ENCODE assay signal across 15 cellular contexts in the genomic region with DNA sequence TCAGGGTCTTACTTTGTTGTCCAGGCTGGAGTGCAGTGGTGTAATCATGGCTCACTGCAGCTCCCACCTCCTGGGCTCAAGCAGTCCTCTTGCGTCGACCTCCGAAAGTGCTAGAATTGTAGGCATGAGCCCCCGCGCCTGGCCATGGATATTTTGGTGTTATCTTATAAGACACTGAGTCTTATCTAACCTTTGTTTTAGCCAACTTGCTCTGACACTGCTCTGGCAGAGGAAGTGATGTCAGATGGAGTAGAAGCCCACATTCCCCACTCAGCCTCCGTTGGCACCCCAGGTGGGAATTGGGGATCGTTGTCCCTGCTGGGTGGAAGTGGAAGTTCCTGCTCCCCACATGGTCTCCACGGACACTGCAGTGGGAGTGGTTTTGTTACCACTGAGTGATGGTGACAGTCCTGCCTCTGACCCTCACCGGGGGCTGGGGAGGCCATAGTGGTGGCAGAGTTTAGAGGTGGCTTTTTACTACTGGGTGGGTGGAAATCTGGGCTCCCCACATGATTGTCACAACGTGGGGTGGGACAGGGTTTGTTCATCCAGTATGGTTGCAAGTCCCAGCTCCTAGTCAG. TPM values are rescaled to one million over a fixed set of nuclear protein-coding genes. Genes with fewer than 3 reads are reported as not detected.
DNase-seq lines count a peak whose midpoint lies in the region; ATAC-seq lines count a peak whose summit lies in the region.
"Had no signal": no experiment of that assay in that cellular context is flagged by ENCODE, and none has a peak within 500 bp of the region (broad histone marks: within the 10 kb centered on the region; RNA-seq: fewer than 3 reads in every experiment).

No MANE protein-coding gene starts in this region.

- H3K36me3 Mint-ChIP-seq in activated T-helper 1 cell treated with anti-CD3 and anti-CD28 coated beads, Interleukin-12 subunit alpha, Interleukin-12 subunit beta, Interleukin-2, Interleukin-4 antibody, amounts not matched to agents 30 ng/mL and 10 ng/mL and 1 ng/mL, durations not matched to agents 14 hours and 24 hours and 36 hours (ENCODE audit: low read depth): peaks cover 31% of the 10 kb centered on the region
- H3K36me3 Mint-ChIP-seq in stimulated activated effector memory CD8-positive, alpha-beta T cell treated with anti-CD3 and anti-CD28 coated beads, Interleukin-12 subunit alpha, Interleukin-12 subunit beta, amount 100 ng/mL, for 72 hours: peaks cover 90% of the 10 kb centered on the region
- H3K36me3 Mint-ChIP-seq in CD4-positive, alpha-beta memory T cell: peaks cover 44 to 68% of the 10 kb centered on the region in 2 donors

- intact Hi-C loops in activated T-helper 1 cell treated with anti-CD3 and anti-CD28 coated beads, Interleukin-12 subunit alpha, Interleukin-12 subunit beta, Interleukin-2, Interleukin-4 antibody, amounts not matched to agents 30 ng/mL and 10 ng/mL and 1 ng/mL, durations not matched to agents 14 hours and 24 hours and 36 hours (cut with micrococcal nuclease): no loop called here
- intact Hi-C loops in CD4-positive, alpha-beta memory T cell (cut with micrococcal nuclease): no loop called here

- H3K9ac ChIP-seq in mesendoderm (ENCODE audit: low read length): no peak overlapping the region
- H3K9ac ChIP-seq: GM23248 had no signal

- H2BK15ac ChIP-seq in mesendoderm (replicated peaks; ENCODE audit: low read depth): no peak overlapping the region

- no peaks in the 10 kb centered on the region for H3K4me1 ChIP-seq in mesendoderm (ENCODE audit: control insufficient read depth, low read depth, low read length)
- no peaks in the 10 kb centered on the region for H3K4me1 ChIP-seq in CD4-positive, alpha-beta memory T cell (ENCODE audit: insufficient read depth, low read length)
- H3K4me1 ChIP-seq: BE2C had no signal

- H3K27ac Mint-ChIP-seq in activated T-helper 1 cell treated with anti-CD3 and anti-CD28 coated beads, Interleukin-12 subunit alpha, Interleukin-12 subunit beta, Interleukin-2, Interleukin-4 antibody, amounts not matched to agents 30 ng/mL and 10 ng/mL and 1 ng/mL, durations not matched to agents 14 hours and 24 hours and 36 hours: peak overlapping the region; percentile 56
- H3K27ac Mint-ChIP-seq in stimulated activated effector memory CD8-positive, alpha-beta T cell treated with anti-CD3 and anti-CD28 coated beads, Interleukin-12 subunit alpha, Interleukin-12 subunit beta, amount 100 ng/mL, for 72 hours: peak overlapping the region; percentile 77
- peak overlapping the region in 2 of 7 donors; percentile 15 to 70 for H3K27ac Mint-ChIP-seq in CD4-positive, alpha-beta memory T cell
- H3K27ac Mint-ChIP-seq: CD8-positive, alpha-beta T cell had no signal

- no peaks in the 10 kb centered on the region for H3K9me3 ChIP-seq in CD4-positive, alpha-beta memory T cell (ENCODE audit: control insufficient read depth in 1 of 2, low read length in 2 of 2)
- H3K9me3 ChIP-seq: BE2C had no signal

- H3K18ac ChIP-seq in mesendoderm (ENCODE audit: low read length): no peak overlapping the region

- H3K56ac ChIP-seq in mesendoderm (ENCODE audit: low read length): no peak overlapping the region

- no peak overlapping the region for H3K23ac ChIP-seq in mesendoderm (ENCODE audit: low read length)

- no peak overlapping the region for H2BK5ac ChIP-seq in mesendoderm (ENCODE audit: low read length)

- no peak overlapping the region for H3K4me3 ChIP-seq in mesendoderm (ENCODE audit: low read length)
- no peak overlapping the region for H3K4me3 ChIP-seq in CD4-positive, alpha-beta memory T cell (ENCODE audit: low read length in 2 of 2)
- H3K4me3 ChIP-seq: GM23248 had no signal

- H3K4ac ChIP-seq in mesendoderm (ENCODE audit: low read depth, low read length): no peak overlapping the region

- no CpG with 5 or more reads among the region's 10 CpGs for whole genome bisulfite sequencing in mesendoderm (ENCODE audit: extremely low coverage, insufficient coverage, low lambda C conversion rate)

- CTCF ChIA-PET in CD4-positive, alpha-beta memory T cell (lab: Charles Lee; ENCODE audit: partially characterized antibody): interaction anchor here (0.6 kb wide), 1 partner anchor 17 kb away, joined by 3 read pairs; no protein-coding TSS in a partner anchor

- peaks cover 14% of the 10 kb centered on the region for H3K79me1 ChIP-seq in mesendoderm (ENCODE audit: low read length)

- DNase-seq in OCI-M1 (lab: John Stamatoyannopoulos, UW): peak; percentile 32
- no peak for DNase-seq in activated T-helper 1 cell treated with anti-CD3 and anti-CD28 coated beads, Interleukin-12 subunit alpha, Interleukin-12 subunit beta, Interleukin-2, Interleukin-4 antibody, amounts not matched to agents 30 ng/mL and 10 ng/mL and 1 ng/mL, durations not matched to agents 14 hours and 24 hours and 36 hours (ENCODE audit: low spot score)
- peak; percentile 33 for DNase-seq in mesendoderm
- DNase-seq in stimulated activated effector memory CD8-positive, alpha-beta T cell treated with anti-CD3 and anti-CD28 coated beads, Interleukin-12 subunit alpha, Interleukin-12 subunit beta, amount 100 ng/mL, for 72 hours (ENCODE audit: low spot score in 2 of 2): no peak
- DNase-seq in NCI-H146 (lab: John Stamatoyannopoulos, UW): no peak
- DNase-seq in HuH-7.5 (ENCODE audit: low spot score): no peak
- DNase-seq in dedifferentiated amniotic fluid mesenchymal stem cell (ENCODE audit: extremely low spot score): no peak
- no peak for DNase-seq in CD4-positive, alpha-beta memory T cell
- DNase-seq: BE2C; CD8-positive, alpha-beta T cell; DND-41; GDM1; GM23248; H7 had no signal

- no peak for ATAC-seq in stimulated activated effector memory CD8-positive, alpha-beta T cell treated with anti-CD3 and anti-CD28 coated beads, Interleukin-12 subunit alpha, Interleukin-12 subunit beta, amount 100 ng/mL, for 72 hours
- ATAC-seq: CD8-positive, alpha-beta T cell had no signal

- POLR2A ChIA-PET in CD4-positive, alpha-beta memory T cell (lab: Charles Lee; ENCODE audit: partially characterized antibody): no interaction called here

- H3K27me3 ChIP-seq in mesendoderm (ENCODE audit: insufficient read depth, low read length, poor library complexity): no peaks in the 10 kb centered on the region
- H3K27me3 ChIP-seq in CD4-positive, alpha-beta memory T cell (ENCODE audit: insufficient read depth, low read length): no peaks in the 10 kb centered on the region
- H3K27me3 ChIP-seq: BE2C had no signal

- H3K79me2 ChIP-seq in mesendoderm (ENCODE audit: control insufficient read depth, insufficient read depth, low read length): peaks cover 4% of the 10 kb centered on the region

- no peak overlapping the region for H3K4me3 Mint-ChIP-seq in activated T-helper 1 cell treated with anti-CD3 and anti-CD28 coated beads, Interleukin-12 subunit alpha, Interleukin-12 subunit beta, Interleukin-2, Interleukin-4 antibody, amounts not matched to agents 30 ng/mL and 10 ng/mL and 1 ng/mL, durations not matched to agents 14 hours and 24 hours and 36 hours
- H3K4me3 Mint-ChIP-seq in stimulated activated effector memory CD8-positive, alpha-beta T cell treated with anti-CD3 and anti-CD28 coated beads, Interleukin-12 subunit alpha, Interleukin-12 subunit beta, amount 100 ng/mL, for 72 hours: no peak overlapping the region
- no peak overlapping the region for H3K4me3 Mint-ChIP-seq in CD4-positive, alpha-beta memory T cell
- H3K4me3 Mint-ChIP-seq: CD8-positive, alpha-beta T cell had no signal

- H2BK120ac ChIP-seq in mesendoderm (ENCODE audit: low read depth, low read length): no peak overlapping the region

- H3K9me3 Mint-ChIP-seq in activated T-helper 1 cell treated with anti-CD3 and anti-CD28 coated beads, Interleukin-12 subunit alpha, Interleukin-12 subunit beta, Interleukin-2, Interleukin-4 antibody, amounts not matched to agents 30 ng/mL and 10 ng/mL and 1 ng/mL, durations not matched to agents 14 hours and 24 hours and 36 hours: no peaks in the 10 kb centered on the region
- no peaks in the 10 kb centered on the region for H3K9me3 Mint-ChIP-seq in stimulated activated effector memory CD8-positive, alpha-beta T cell treated with anti-CD3 and anti-CD28 coated beads, Interleukin-12 subunit alpha, Interleukin-12 subunit beta, amount 100 ng/mL, for 72 hours
- H3K9me3 Mint-ChIP-seq in CD4-positive, alpha-beta memory T cell: no peaks in the 10 kb centered on the region
- H3K9me3 Mint-ChIP-seq: CD8-positive, alpha-beta T cell had no signal

- no peak overlapping the region for H2AK5ac ChIP-seq in mesendoderm (ENCODE audit: low read length)

- no peaks in the 10 kb centered on the region for H3K27me3 Mint-ChIP-seq in activated T-helper 1 cell treated with anti-CD3 and anti-CD28 coated beads, Interleukin-12 subunit alpha, Interleukin-12 subunit beta, Interleukin-2, Interleukin-4 antibody, amounts not matched to agents 30 ng/mL and 10 ng/mL and 1 ng/mL, durations not matched to agents 14 hours and 24 hours and 36 hours (ENCODE audit: insufficient read depth)
- H3K27me3 Mint-ChIP-seq in CD4-positive, alpha-beta memory T cell: no peaks in the 10 kb centered on the region

- H3K4me1 Mint-ChIP-seq in activated T-helper 1 cell treated with anti-CD3 and anti-CD28 coated beads, Interleukin-12 subunit alpha, Interleukin-12 subunit beta, Interleukin-2, Interleukin-4 antibody, amounts not matched to agents 30 ng/mL and 10 ng/mL and 1 ng/mL, durations not matched to agents 14 hours and 24 hours and 36 hours (ENCODE audit: low read depth): peaks cover 5% of the 10 kb centered on the region
- peaks cover 6% of the 10 kb centered on the region for H3K4me1 Mint-ChIP-seq in stimulated activated effector memory CD8-positive, alpha-beta T cell treated with anti-CD3 and anti-CD28 coated beads, Interleukin-12 subunit alpha, Interleukin-12 subunit beta, amount 100 ng/mL, for 72 hours
- peaks cover 7 to 25% (median 14%) of the 10 kb centered on the region in 4 donors for H3K4me1 Mint-ChIP-seq in CD4-positive, alpha-beta memory T cell

- H4K5ac ChIP-seq in mesendoderm (ENCODE audit: low read length): no peak overlapping the region

- no peak overlapping the region for H4K8ac ChIP-seq in mesendoderm (ENCODE audit: low read depth, low read length)

- no peak overlapping the region for H3K27ac ChIP-seq in mesendoderm (ENCODE audit: low read depth, low read length)
- H3K27ac ChIP-seq in CD4-positive, alpha-beta memory T cell (ENCODE audit: low read depth, low read length): no peak overlapping the region
- H3K27ac ChIP-seq: C4-2B, GM23248 had no signal

- peaks cover 1% of the 10 kb centered on the region for H3K36me3 ChIP-seq in mesendoderm (ENCODE audit: control insufficient read depth, insufficient read depth, low read length)
- peaks cover 21% of the 10 kb centered on the region for H3K36me3 ChIP-seq in CD4-positive, alpha-beta memory T cell (ENCODE audit: insufficient read depth, low read length)

- H3K4me2 ChIP-seq in mesendoderm (ENCODE audit: low read length): no peak overlapping the region

RNA-seq across cellular contexts. Expression of gene USP42, which starts 25.3 kb away (rescaled TPM):
- total RNA-seq in activated T-helper 1 cell treated with anti-CD3 and anti-CD28 coated beads, Interleukin-12 subunit alpha, Interleukin-12 subunit beta, Interleukin-2, Interleukin-4 antibody, amounts not matched to agents 30 ng/mL and 10 ng/mL and 1 ng/mL, durations not matched to agents 14 hours and 24 hours and 36 hours: 17.6 and 19.6 TPM in 2 replicates
- polyA plus RNA-seq in mesendoderm (2013, experiment 1 of 2): 10.3 TPM
- polyA plus RNA-seq in mesendoderm (2013, experiment 2 of 2): 10.2 TPM
- 10 to 100 TPM; 17.6 to 20.9 TPM for total RNA-seq in CD4-positive, alpha-beta memory T cell
- 10 to 100 TPM in 1 of 2 donors, 1 to 10 TPM in 1; 3.2 to 14.7 TPM for polyA plus RNA-seq in CD4-positive, alpha-beta memory T cell

Comparison
In these comparisons a context has a peak if more than half of its experiments do, and no peak if none do; other contexts are left out.
1. DNase-seq: peak in OCI-M1 (single experiment) and mesendoderm (single experiment); none in activated T-helper 1 cell treated with anti-CD3 and anti-CD28 coated beads, Interleukin-12 subunit alpha, Interleukin-12 subunit beta, Interleukin-2, Interleukin-4 antibody, amounts not matched to agents 30 ng/mL and 10 ng/mL and 1 ng/mL, durations not matched to agents 14 hours and 24 hours and 36 hours (single experiment), stimulated activated effector memory CD8-positive, alpha-beta T cell treated with anti-CD3 and anti-CD28 coated beads, Interleukin-12 subunit alpha, Interleukin-12 subunit beta, amount 100 ng/mL, for 72 hours (0 of 2), NCI-H146 (single experiment), HuH-7.5 (single experiment), dedifferentiated amniotic fluid mesenchymal stem cell (single experiment) and CD4-positive, alpha-beta memory T cell (0 of 5).